Comparison of ENCODE assay signal across 2 cellular contexts in the genomic region with DNA sequence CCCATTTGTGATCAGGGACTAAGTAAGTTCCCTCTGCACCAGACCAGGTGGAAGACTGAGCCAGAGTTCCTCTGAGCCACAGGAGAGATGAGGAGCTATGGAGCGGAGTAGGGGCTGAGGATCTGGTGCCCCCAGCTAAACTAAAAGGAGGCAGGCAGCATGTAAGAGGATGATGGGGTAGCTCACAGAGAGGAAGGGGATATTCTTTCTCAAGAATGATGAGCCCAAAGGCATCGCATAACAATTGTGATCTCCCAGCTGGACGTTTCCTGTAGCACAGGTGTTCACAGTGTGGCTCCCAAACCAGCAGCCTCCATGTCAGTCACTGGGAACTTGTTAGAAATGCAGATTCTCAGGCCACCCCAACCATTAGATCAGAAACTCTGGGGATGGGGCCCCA.
TF ChIP-seq lines count a peak whose summit lies in the region.

No MANE protein-coding gene starts in this region.

TF ChIP-seq in GM23338, 12 proteins besides CTCF, POLR2A, EP300 and RAD21 (continued from another document):
- no peak for TF ChIP-seq EZH2phosphoT487 (IDR thresholded peaks at IDR 0.05; ENCODE audit: unreplicated experiment)
- TF ChIP-seq POLR2AphosphoS5 (IDR thresholded peaks at IDR 0.05; ENCODE audit: low read depth) = no peak; the same call in 1 of the 2 replicates
TF ChIP-seq in GM23338: peak in this region for 4.

TF ChIP-seq in WTC11, 78 proteins besides CTCF, POLR2A, EP300 and RAD21 (continued from another document and continues in another):
- TF ChIP-seq NR3C1 (CRISPR knock-in tag; conservative IDR thresholded peaks at IDR 0.05; ENCODE audit: low read depth) (no peak), SMAD4 (CRISPR knock-in tag; IDR thresholded peaks at IDR 0.05) (no peak), AFF4 (CRISPR knock-in tag; IDR thresholded peaks at IDR 0.05; ENCODE audit: borderline replicate concordance) (no peak), ATF3 (CRISPR knock-in tag; conservative IDR thresholded peaks at IDR 0.05) (no peak), EMX1 (CRISPR knock-in tag; IDR thresholded peaks at IDR 0.05) (no peak), ZNF423 (CRISPR knock-in tag; IDR thresholded peaks at IDR 0.05) (peak; percentile 11; the same call in 1 of the 2 replicates), CDX4 (CRISPR knock-in tag; IDR thresholded peaks at IDR 0.05; ENCODE audit: borderline replicate concordance) (no peak), IRF2 (CRISPR knock-in tag; IDR thresholded peaks at IDR 0.05; ENCODE audit: borderline replicate concordance, low read depth) (no peak), JAZF1 (CRISPR knock-in tag; IDR thresholded peaks at IDR 0.05) (no peak), ETV6 (CRISPR knock-in tag; IDR thresholded peaks at IDR 0.05) (peak; percentile 73), ZNF671 (CRISPR knock-in tag; IDR thresholded peaks at IDR 0.05) (no peak), SP1 (CRISPR knock-in tag; conservative IDR thresholded peaks at IDR 0.05) (peak; percentile 65), SOX15 (CRISPR knock-in tag; IDR thresholded peaks at IDR 0.05) (no peak), ATF2 (CRISPR knock-in tag; IDR thresholded peaks at IDR 0.05; ENCODE audit: borderline replicate concordance, low read depth) (no peak), CBFB (CRISPR knock-in tag; IDR thresholded peaks at IDR 0.05; ENCODE audit: low read depth) (no peak), ZNF396 (CRISPR knock-in tag; IDR thresholded peaks at IDR 0.05; ENCODE audit: borderline replicate concordance) (no peak), CREM (CRISPR knock-in tag; IDR thresholded peaks at IDR 0.05) (no peak), E2F4 (CRISPR knock-in tag; IDR thresholded peaks at IDR 0.05; ENCODE audit: borderline replicate concordance, low read depth) (no peak), STAT6 (CRISPR knock-in tag; conservative IDR thresholded peaks at IDR 0.05; ENCODE audit: low read depth) (no peak), OVOL2 (CRISPR knock-in tag; IDR thresholded peaks at IDR 0.05; ENCODE audit: borderline replicate concordance) (no peak), FOXK1 (CRISPR knock-in tag; IDR thresholded peaks at IDR 0.05) (peak; percentile 56; the same call in 1 of the 2 replicates), GABPB1 (CRISPR knock-in tag; IDR thresholded peaks at IDR 0.05) (no peak), ZNF219 (CRISPR knock-in tag; IDR thresholded peaks at IDR 0.05; ENCODE audit: borderline replicate concordance) (no peak), ZMAT4 (CRISPR knock-in tag; IDR thresholded peaks at IDR 0.05) (no peak), ESRRA (CRISPR knock-in tag; IDR thresholded peaks at IDR 0.05; ENCODE audit: borderline replicate concordance) (no peak), GRHL2 (CRISPR knock-in tag; IDR thresholded peaks at IDR 0.05; ENCODE audit: insufficient replicate concordance, severe bottlenecking) (no peak)
- TF ChIP-seq, protein P1, sequence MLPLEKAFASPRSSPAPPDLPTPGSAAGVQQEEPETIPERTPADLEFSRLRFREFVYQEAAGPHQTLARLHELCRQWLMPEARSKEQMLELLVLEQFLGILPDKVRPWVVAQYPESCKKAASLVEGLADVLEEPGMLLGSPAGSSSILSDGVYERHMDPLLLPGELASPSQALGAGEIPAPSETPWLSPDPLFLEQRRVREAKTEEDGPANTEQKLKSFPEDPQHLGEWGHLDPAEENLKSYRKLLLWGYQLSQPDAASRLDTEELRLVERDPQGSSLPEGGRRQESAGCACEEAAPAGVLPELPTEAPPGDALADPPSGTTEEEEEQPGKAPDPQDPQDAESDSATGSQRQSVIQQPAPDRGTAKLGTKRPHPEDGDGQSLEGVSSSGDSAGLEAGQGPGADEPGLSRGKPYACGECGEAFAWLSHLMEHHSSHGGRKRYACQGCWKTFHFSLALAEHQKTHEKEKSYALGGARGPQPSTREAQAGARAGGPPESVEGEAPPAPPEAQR (CRISPR knock-in tag; IDR thresholded peaks at IDR 0.05) = no peak
- TF ChIP-seq, protein P2, sequence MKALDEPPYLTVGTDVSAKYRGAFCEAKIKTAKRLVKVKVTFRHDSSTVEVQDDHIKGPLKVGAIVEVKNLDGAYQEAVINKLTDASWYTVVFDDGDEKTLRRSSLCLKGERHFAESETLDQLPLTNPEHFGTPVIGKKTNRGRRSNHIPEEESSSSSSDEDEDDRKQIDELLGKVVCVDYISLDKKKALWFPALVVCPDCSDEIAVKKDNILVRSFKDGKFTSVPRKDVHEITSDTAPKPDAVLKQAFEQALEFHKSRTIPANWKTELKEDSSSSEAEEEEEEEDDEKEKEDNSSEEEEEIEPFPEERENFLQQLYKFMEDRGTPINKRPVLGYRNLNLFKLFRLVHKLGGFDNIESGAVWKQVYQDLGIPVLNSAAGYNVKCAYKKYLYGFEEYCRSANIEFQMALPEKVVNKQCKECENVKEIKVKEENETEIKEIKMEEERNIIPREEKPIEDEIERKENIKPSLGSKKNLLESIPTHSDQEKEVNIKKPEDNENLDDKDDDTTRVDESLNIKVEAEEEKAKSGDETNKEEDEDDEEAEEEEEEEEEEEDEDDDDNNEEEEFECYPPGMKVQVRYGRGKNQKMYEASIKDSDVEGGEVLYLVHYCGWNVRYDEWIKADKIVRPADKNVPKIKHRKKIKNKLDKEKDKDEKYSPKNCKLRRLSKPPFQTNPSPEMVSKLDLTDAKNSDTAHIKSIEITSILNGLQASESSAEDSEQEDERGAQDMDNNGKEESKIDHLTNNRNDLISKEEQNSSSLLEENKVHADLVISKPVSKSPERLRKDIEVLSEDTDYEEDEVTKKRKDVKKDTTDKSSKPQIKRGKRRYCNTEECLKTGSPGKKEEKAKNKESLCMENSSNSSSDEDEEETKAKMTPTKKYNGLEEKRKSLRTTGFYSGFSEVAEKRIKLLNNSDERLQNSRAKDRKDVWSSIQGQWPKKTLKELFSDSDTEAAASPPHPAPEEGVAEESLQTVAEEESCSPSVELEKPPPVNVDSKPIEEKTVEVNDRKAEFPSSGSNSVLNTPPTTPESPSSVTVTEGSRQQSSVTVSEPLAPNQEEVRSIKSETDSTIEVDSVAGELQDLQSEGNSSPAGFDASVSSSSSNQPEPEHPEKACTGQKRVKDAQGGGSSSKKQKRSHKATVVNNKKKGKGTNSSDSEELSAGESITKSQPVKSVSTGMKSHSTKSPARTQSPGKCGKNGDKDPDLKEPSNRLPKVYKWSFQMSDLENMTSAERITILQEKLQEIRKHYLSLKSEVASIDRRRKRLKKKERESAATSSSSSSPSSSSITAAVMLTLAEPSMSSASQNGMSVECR (CRISPR knock-in tag; IDR thresholded peaks at IDR 0.05; ENCODE audit: borderline replicate concordance) = no peak
- TF ChIP-seq, protein P3, sequence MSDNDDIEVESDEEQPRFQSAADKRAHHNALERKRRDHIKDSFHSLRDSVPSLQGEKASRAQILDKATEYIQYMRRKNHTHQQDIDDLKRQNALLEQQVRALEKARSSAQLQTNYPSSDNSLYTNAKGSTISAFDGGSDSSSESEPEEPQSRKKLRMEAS (CRISPR knock-in tag; IDR thresholded peaks at IDR 0.05) = no peak
- TF ChIP-seq, protein P4, sequence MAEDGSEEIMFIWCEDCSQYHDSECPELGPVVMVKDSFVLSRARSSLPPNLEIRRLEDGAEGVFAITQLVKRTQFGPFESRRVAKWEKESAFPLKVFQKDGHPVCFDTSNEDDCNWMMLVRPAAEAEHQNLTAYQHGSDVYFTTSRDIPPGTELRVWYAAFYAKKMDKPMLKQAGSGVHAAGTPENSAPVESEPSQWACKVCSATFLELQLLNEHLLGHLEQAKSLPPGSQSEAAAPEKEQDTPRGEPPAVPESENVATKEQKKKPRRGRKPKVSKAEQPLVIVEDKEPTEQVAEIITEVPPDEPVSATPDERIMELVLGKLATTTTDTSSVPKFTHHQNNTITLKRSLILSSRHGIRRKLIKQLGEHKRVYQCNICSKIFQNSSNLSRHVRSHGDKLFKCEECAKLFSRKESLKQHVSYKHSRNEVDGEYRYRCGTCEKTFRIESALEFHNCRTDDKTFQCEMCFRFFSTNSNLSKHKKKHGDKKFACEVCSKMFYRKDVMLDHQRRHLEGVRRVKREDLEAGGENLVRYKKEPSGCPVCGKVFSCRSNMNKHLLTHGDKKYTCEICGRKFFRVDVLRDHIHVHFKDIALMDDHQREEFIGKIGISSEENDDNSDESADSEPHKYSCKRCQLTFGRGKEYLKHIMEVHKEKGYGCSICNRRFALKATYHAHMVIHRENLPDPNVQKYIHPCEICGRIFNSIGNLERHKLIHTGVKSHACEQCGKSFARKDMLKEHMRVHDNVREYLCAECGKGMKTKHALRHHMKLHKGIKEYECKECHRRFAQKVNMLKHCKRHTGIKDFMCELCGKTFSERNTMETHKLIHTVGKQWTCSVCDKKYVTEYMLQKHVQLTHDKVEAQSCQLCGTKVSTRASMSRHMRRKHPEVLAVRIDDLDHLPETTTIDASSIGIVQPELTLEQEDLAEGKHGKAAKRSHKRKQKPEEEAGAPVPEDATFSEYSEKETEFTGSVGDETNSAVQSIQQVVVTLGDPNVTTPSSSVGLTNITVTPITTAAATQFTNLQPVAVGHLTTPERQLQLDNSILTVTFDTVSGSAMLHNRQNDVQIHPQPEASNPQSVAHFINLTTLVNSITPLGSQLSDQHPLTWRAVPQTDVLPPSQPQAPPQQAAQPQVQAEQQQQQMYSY (CRISPR knock-in tag; IDR thresholded peaks at IDR 0.05) = peak; percentile 60; the same call in 1 of the 2 replicates
